Comparison of ENCODE assay signal across 8 cellular contexts in the genomic region with DNA sequence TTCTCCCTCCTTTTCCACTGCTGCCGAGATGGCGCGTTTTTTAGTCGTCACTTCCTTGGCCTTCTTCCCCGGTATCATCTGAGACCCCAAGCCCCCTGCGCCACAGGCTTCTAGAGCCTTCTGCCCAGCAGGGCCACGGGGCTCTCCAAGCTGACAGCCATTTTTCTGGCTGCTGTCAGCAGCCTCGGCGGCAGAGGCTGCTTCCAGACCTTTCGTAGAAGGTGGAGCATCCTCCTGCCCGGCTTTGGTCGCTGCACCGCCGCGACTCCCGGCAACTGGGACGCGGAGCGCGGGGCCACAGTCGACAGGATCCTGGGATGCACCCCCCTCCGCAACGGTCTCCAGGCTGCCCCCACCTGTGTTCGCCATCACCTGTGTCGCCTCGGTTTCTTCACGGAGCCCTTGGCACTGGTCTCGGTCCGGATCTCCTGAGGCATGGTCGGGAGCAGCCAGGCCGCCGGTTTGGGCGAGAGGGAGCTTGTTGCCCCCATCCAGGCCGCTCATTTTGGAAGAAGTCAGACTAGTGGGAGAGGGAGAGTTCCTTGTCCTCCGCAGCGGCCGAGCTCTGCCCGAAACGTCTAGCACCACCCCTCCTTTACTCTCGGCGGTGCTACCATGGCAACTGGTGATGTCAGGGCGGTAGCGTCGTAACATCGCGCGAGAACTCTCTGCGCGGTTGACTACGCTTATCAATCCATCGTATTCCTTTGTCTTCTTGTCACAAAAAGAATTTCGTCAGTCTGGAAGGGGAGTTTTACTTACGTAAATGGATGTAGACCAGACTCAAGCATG. TPM values are rescaled to one million over a fixed set of nuclear protein-coding genes. Genes with fewer than 3 reads are reported as not detected.
DNase-seq lines count a peak whose midpoint lies in the region; ATAC-seq and TF ChIP-seq lines count a peak whose summit lies in the region.

Gene TSPYL4 (minus strand): TSS at position 571 of the 792 bp plus-strand sequence. CDS start 67 bp downstream, at position 504.

- peak; percentile 99 for ATAC-seq in HG02870 (IDR thresholded peaks at IDR 0.05; ENCODE audit: unreplicated experiment)
- ATAC-seq in heart right ventricle: peak; percentile 95 to 99 (median 98)

- no peaks in the 10 kb centered on the region for H3K9me3 ChIP-seq in heart right ventricle

- no peaks in the 10 kb centered on the region for H3K27me3 ChIP-seq in heart right ventricle

- TF ChIP-seq CTCF in GM13977 (IDR thresholded peaks at IDR 0.05; ENCODE audit: extremely low read depth, insufficient read depth, missing control alignments): no peak
- TF ChIP-seq CTCF in heart right ventricle (IDR thresholded peaks at IDR 0.05): no peak
- TF ChIP-seq CTCF in type B pancreatic cell (conservative IDR thresholded peaks at IDR 0.05): no peak

- peaks cover 0 to 66% (median 57%) of the 10 kb centered on the region in 9 donors for H3K4me1 ChIP-seq in heart right ventricle

- H3K4me1 Mint-ChIP-seq in type B pancreatic cell (ENCODE audit: unreplicated experiment): peaks cover 28% of the 10 kb centered on the region

- peak within 1 kb of the TSS; percentile 78 to 97 (median 86) for H3K4me3 ChIP-seq in heart right ventricle

- H3K27ac ChIP-seq in heart right ventricle: peak within 1 kb of the TSS; percentile 57 to 92 (median 88)

- H3K36me3 ChIP-seq in heart right ventricle: peaks cover 0 to 3% (median 0%) of the 10 kb centered on the region in 9 donors

- in situ Hi-C loops in GM13977 (cut with MboI; ENCODE audit: low pct_unique_long_range_greater_than_20kb, low sequenced_read_pairs, unreplicated experiment): no loop called here

- H3K36me3 Mint-ChIP-seq in type B pancreatic cell: peaks cover 24% of the 10 kb centered on the region

- intact Hi-C loops in heart right ventricle (cut with DNase I): loop anchor here in 1 of 10 donors (1.0 kb wide), 1 partner anchor 26 kb away; the partner anchor contains the start of gene TSPYL1

- H3K4me3 Mint-ChIP-seq in type B pancreatic cell: no peak within 1 kb of the TSS

- H3K9me3 Mint-ChIP-seq in type B pancreatic cell: no peaks in the 10 kb centered on the region

- DNase-seq in GM13977 (ENCODE audit: low spot score) (peak; percentile 89), NCI-H146 (lab: John Stamatoyannopoulos, UW) (peak; percentile 97), T follicular helper cell (ENCODE audit: low read depth) (peak; percentile 91), amniotic epithelial cell (ENCODE audit: low read depth) (peak; percentile 93), heart right ventricle (peak; percentile 91 to 96), pons (ENCODE audit: low spot score) (peak; percentile 98), type B pancreatic cell (ENCODE audit: extremely low spot score, unreplicated experiment) (peak; percentile 91)

- 0 to 1% methylated on average over 53 of the region's 53 CpGs for WGBS in heart right ventricle, 2 donors

- no peaks in the 10 kb centered on the region for H3K27me3 Mint-ChIP-seq in type B pancreatic cell

- H3K27ac Mint-ChIP-seq in type B pancreatic cell: no peak within 1 kb of the TSS

RNA-seq across cellular contexts. Expression of gene TSPYL4, which starts in this region (rescaled TPM):
- total RNA-seq in heart right ventricle (10 to 100 TPM; 24.4 to 38.9 (median 28.9) TPM), type B pancreatic cell (ENCODE audit: low replicate concordance) (42.7 and 46.7 TPM in 2 replicates)
- 10 to 100 TPM in 1 of 2 donors, 1 to 10 TPM in 1; 8.5 to 23.8 TPM for polyA plus RNA-seq in heart right ventricle

Comparison
In these comparisons a context has a peak if more than half of its experiments do, and no peak if none do; other contexts are left out.
1. Peak in every context shown above with its lines: DNase-seq, ATAC-seq, H3K4me3 ChIP-seq and H3K27ac ChIP-seq.